ENCODE assay signal across 19 cellular contexts in the genomic region with DNA sequence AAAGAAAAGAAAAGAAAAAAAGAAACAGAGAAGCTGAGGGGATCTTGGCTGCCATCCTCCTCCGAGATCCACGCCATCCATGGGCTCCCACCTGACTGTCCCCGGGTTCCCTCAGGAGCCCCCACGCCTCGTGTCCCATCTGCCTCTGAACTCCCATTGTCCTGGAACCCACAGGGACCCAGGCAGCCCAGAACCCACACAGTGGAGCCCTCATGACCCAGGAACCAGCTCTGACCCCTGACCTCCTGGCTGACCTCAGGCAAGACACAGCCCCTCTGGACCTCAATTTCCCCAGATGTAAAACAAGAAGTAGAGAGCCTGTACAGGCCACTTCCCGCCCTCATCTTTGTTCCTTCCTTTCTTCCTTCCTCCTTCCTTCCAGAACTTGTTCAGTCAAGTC. TPM values are rescaled to one million over a fixed set of nuclear protein-coding genes. Genes with fewer than 3 reads are reported as not detected.
A peak's percentile ranks its signal among the peaks of the same experiment; 100 is the strongest.
DNase-seq lines count a peak whose midpoint lies in the region; ATAC-seq, FAIRE-seq and TF ChIP-seq lines count a peak whose summit lies in the region.
"Had no signal": no experiment of that assay in that cellular context is flagged by ENCODE, and none has a peak within 500 bp of the region (broad histone marks: within the 10 kb centered on the region; RNA-seq: fewer than 3 reads in every experiment).

No MANE protein-coding gene starts in this region.

- CTCF ChIA-PET in HepG2 (lab: Yijun Ruan, JAX; ENCODE audit: low intra/inter-chr PET ratio, low total read pairs) = no interaction called here

- H3K9me3 Mint-ChIP-seq in stimulated activated naive B cell treated with anti-CD40 and anti-IgM and Interleukin-4, amounts not matched to agents 10 μg/mL and 1 μg/mL and 100 μg/mL, for 72 hours = no peaks in the 10 kb centered on the region
- H3K9me3 Mint-ChIP-seq: stimulated activated memory B cell treated with anti-CD40 and anti-IgM and Interleukin-4, amounts not matched to agents 10 μg/mL and 1 μg/mL and 100 μg/mL, for 72 hours; T-helper 1 cell treated with Interleukin-12 subunit alpha and Interleukin-12 subunit beta and Interleukin-4 antibody, amounts not matched to agents 30 μg/mL and 1 μg/mL, for 36 hours had no signal

- 78% methylated on average over 1 of the region's 6 CpGs for WGBS in right lobe of liver (ENCODE audit: insufficient coverage, low coverage, low lambda C conversion rate, missing lambda C conversion rate)
- WGBS in HepG2 (ENCODE audit: low lambda C conversion rate) = 42% methylated on average over 6 of the region's 6 CpGs

- BruUV-seq in HepG2 (replicated peaks; lab: Mats Ljungman, UMichigan) = no TSS peak

- no peaks in the 10 kb centered on the region for H3K79me2 ChIP-seq in HepG2 (ENCODE audit: insufficient read depth, low read length)
- H3K79me2 ChIP-seq: hepatocyte had no signal

- no peak overlapping the region for H3K4me3 ChIP-seq in right lobe of liver
- H3K4me3 ChIP-seq in HepG2 (replicated peaks in 1 of 3; ENCODE audit: insufficient read depth in 1 of 3, low read depth in 2 of 3, low read length in 3 of 3) = no peak overlapping the region
- no peak overlapping the region for H3K4me3 ChIP-seq in lower lobe of right lung
- H3K4me3 ChIP-seq in uterus = no peak overlapping the region
- H3K4me3 ChIP-seq: hepatocyte, smooth muscle cell had no signal

- no peak for TF ChIP-seq RAD21 in HepG2 (CRISPR knock-in tag; IDR thresholded peaks at IDR 0.05)

- POLR2A ChIA-PET in HepG2 (lab: Yijun Ruan, JAX) = no interaction called here

- no peak for TF ChIP-seq EP300 in HepG2 (IDR thresholded peaks at IDR 0.05; ENCODE audit: low read depth in 2 of 2, low read length in 2 of 2)
- no peak for TF ChIP-seq EP300 in HepG2 (CRISPR knock-in tag; IDR thresholded peaks at IDR 0.05; ENCODE audit: borderline replicate concordance)

- H4K20me1 ChIP-seq in HepG2 (ENCODE audit: insufficient read depth, low read length) = no peaks in the 10 kb centered on the region

- peak; percentile 22 for DNase-seq in activated CD4-positive, CD25-positive, alpha-beta regulatory T cell treated with anti-CD3 and anti-CD28 coated beads, Interleukin-2, amount 50 U/mL, for 72 hours
- DNase-seq in right lobe of liver = peak; percentile 11 to 34 (median 20)
- no peak for DNase-seq in HepG2 (ENCODE audit: low spot score)
- peak; percentile 24 for DNase-seq in lower lobe of right lung
- DNase-seq in uterus = peak; percentile 3
- no peak for DNase-seq in stimulated activated naive B cell treated with anti-CD40 and anti-IgM and Interleukin-4, amounts not matched to agents 10 μg/mL and 1 μg/mL and 100 μg/mL, for 72 hours
- DNase-seq: DMS79 treated with DMSO at 0.1 percent for 48 hours; effector CD4-positive, alpha-beta T cell; kidney glomerular epithelial cell; NCI-H1436 had no signal

- no peak overlapping the region for H3K27ac Mint-ChIP-seq in stimulated activated naive B cell treated with anti-CD40 and anti-IgM and Interleukin-4, amounts not matched to agents 10 μg/mL and 1 μg/mL and 100 μg/mL, for 72 hours
- H3K27ac Mint-ChIP-seq: stimulated activated memory B cell treated with anti-CD40 and anti-IgM and Interleukin-4, amounts not matched to agents 10 μg/mL and 1 μg/mL and 100 μg/mL, for 72 hours; T-helper 1 cell treated with Interleukin-12 subunit alpha and Interleukin-12 subunit beta and Interleukin-4 antibody, amounts not matched to agents 30 μg/mL and 1 μg/mL, for 36 hours had no signal

- intact Hi-C loops in right lobe of liver (cut with DNase I) (no loop called here), HepG2 (cut with micrococcal nuclease; ENCODE audit: unreplicated experiment) (no loop called here), lower lobe of right lung (cut with DNase I) (no loop called here), uterus (cut with DNase I; ENCODE audit: low total_unique reads) (no loop called here)

- no peak overlapping the region for H3K4me2 ChIP-seq in HepG2 (ENCODE audit: low read depth, low read length)
- H3K4me2 ChIP-seq: hepatocyte, smooth muscle cell had no signal

- H3K27me3 Mint-ChIP-seq in stimulated activated naive B cell treated with anti-CD40 and anti-IgM and Interleukin-4, amounts not matched to agents 10 μg/mL and 1 μg/mL and 100 μg/mL, for 72 hours = peaks cover 29 to 53% of the 10 kb centered on the region in 2 donors

- H3K4me3 Mint-ChIP-seq in stimulated activated naive B cell treated with anti-CD40 and anti-IgM and Interleukin-4, amounts not matched to agents 10 μg/mL and 1 μg/mL and 100 μg/mL, for 72 hours = no peak overlapping the region
- H3K4me3 Mint-ChIP-seq: stimulated activated memory B cell treated with anti-CD40 and anti-IgM and Interleukin-4, amounts not matched to agents 10 μg/mL and 1 μg/mL and 100 μg/mL, for 72 hours; T-helper 1 cell treated with Interleukin-12 subunit alpha and Interleukin-12 subunit beta and Interleukin-4 antibody, amounts not matched to agents 30 μg/mL and 1 μg/mL, for 36 hours had no signal

- FAIRE-seq in HepG2 (lab: Jason Lieb, UNC) = no peak
- FAIRE-seq: HTR-8/SVneo had no signal

- TF ChIP-seq POLR2A in right lobe of liver (IDR thresholded peaks at IDR 0.05) (no peak), HepG2 (IDR thresholded peaks at IDR 0.05; ENCODE audit: insufficient read depth in 1 of 2, low read depth in 2 of 2, low read length in 2 of 2) (no peak), uterus (IDR thresholded peaks at IDR 0.05) (no peak)

- peaks cover 0 to 4% (median 0%) of the 10 kb centered on the region in 4 donors for H3K4me1 ChIP-seq in right lobe of liver
- H3K4me1 ChIP-seq in HepG2 (ENCODE audit: insufficient read depth, low read length) = no peaks in the 10 kb centered on the region
- H3K4me1 ChIP-seq in lower lobe of right lung = peaks cover 5% of the 10 kb centered on the region
- peaks cover 0 to 4% of the 10 kb centered on the region in 2 donors for H3K4me1 ChIP-seq in uterus

- TF ChIP-seq CTCF in right lobe of liver (IDR thresholded peaks at IDR 0.05) (no peak), HepG2 (CRISPR knock-in tag; IDR thresholded peaks at IDR 0.05) (no peak), lower lobe of right lung (IDR thresholded peaks at IDR 0.05) (no peak), uterus (IDR thresholded peaks at IDR 0.05) (no peak)

- H3K27me3 ChIP-seq in right lobe of liver (peaks cover 0 to 15% of the 10 kb centered on the region in 2 donors), HepG2 (ENCODE audit: control insufficient read depth in 1 of 2, insufficient read depth in 2 of 2, low read length in 2 of 2) (peaks cover 11 to 44% of the 10 kb centered on the region in 2 experiments; a peak in 4 of 5 replicates), lower lobe of right lung (ENCODE audit: low read depth) (peaks cover 33% of the 10 kb centered on the region), uterus (peaks cover 0 to 4% of the 10 kb centered on the region in 2 donors)

- H3K36me3 ChIP-seq in right lobe of liver (no peaks in the 10 kb centered on the region), HepG2 (replicated peaks in 1 of 2; ENCODE audit: control insufficient read depth in 1 of 2, insufficient read depth in 2 of 2, low read length in 2 of 2) (no peaks in the 10 kb centered on the region), lower lobe of right lung (no peaks in the 10 kb centered on the region), uterus (no peaks in the 10 kb centered on the region)

- no peak for ATAC-seq in activated CD4-positive, CD25-positive, alpha-beta regulatory T cell treated with anti-CD3 and anti-CD28 coated beads, Interleukin-2, amount 50 U/mL, for 24 hours
- ATAC-seq in right lobe of liver = no peak
- no peak for ATAC-seq in HepG2
- ATAC-seq in lower lobe of right lung = no peak
- ATAC-seq in stimulated activated naive B cell treated with anti-CD40 and anti-IgM and Interleukin-4, amounts not matched to agents 10 μg/mL and 1 μg/mL and 100 μg/mL, for 72 hours (replicated peaks) = no peak
- no peak for ATAC-seq in HG03571 (IDR thresholded peaks at IDR 0.05; ENCODE audit: unreplicated experiment)

- peaks cover 20% of the 10 kb centered on the region in 2 donors for H3K4me1 Mint-ChIP-seq in stimulated activated naive B cell treated with anti-CD40 and anti-IgM and Interleukin-4, amounts not matched to agents 10 μg/mL and 1 μg/mL and 100 μg/mL, for 72 hours

- no peak overlapping the region for H3K9ac ChIP-seq in HepG2 (ENCODE audit: insufficient read depth, low read depth, low read length)

- H3K27ac ChIP-seq in right lobe of liver = no peak overlapping the region
- no peak overlapping the region for H3K27ac ChIP-seq in HepG2 (ENCODE audit: extremely low read length, insufficient read depth, low read length)
- H3K27ac ChIP-seq in lower lobe of right lung = no peak overlapping the region
- H3K27ac ChIP-seq in uterus = no peak overlapping the region
- H3K27ac ChIP-seq: 22Rv1, hepatocyte had no signal

- no peaks in the 10 kb centered on the region for H3K9me3 ChIP-seq in right lobe of liver
- H3K9me3 ChIP-seq in HepG2 (ENCODE audit: low read length) = no peaks in the 10 kb centered on the region
- no peaks in the 10 kb centered on the region for H3K9me3 ChIP-seq in lower lobe of right lung
- no peaks in the 10 kb centered on the region for H3K9me3 ChIP-seq in uterus

- peaks cover 0 to 2% of the 10 kb centered on the region in 2 donors for H3K36me3 Mint-ChIP-seq in stimulated activated naive B cell treated with anti-CD40 and anti-IgM and Interleukin-4, amounts not matched to agents 10 μg/mL and 1 μg/mL and 100 μg/mL, for 72 hours
- H3K36me3 Mint-ChIP-seq: stimulated activated memory B cell treated with anti-CD40 and anti-IgM and Interleukin-4, amounts not matched to agents 10 μg/mL and 1 μg/mL and 100 μg/mL, for 72 hours had no signal

- in situ Hi-C loops in HepG2 (cut with HindIII; ENCODE audit: extremely low pct_ligation_motif_present, low pct_unique_long_range_greater_than_20kb) = no loop called here

- H2AFZ ChIP-seq in HepG2 (ENCODE audit: low read length) = no peak overlapping the region
- H2AFZ ChIP-seq: hepatocyte had no signal

RNA-seq across cellular contexts. Expression of a gene that starts 40.4 kb away (rescaled TPM):
- total RNA-seq in right lobe of liver = under 1 TPM; 0.05 to 0.30 (median 0.12) TPM
- 0.20 and 0.39 TPM in 2 replicates for total RNA-seq in HepG2 (2016; rRNA removed; fragmentation: Illumina TruSeq; extraction: Trizol)
- total RNA-seq in HepG2 (2016; cell fraction: cytosol; rRNA removed; fragmentation: Illumina TruSeq; extraction: Trizol; ENCODE audit: low read depth) = 0.61 TPM in 1 of 2 replicates, not detected in the other
- 0.11 and 0.51 TPM in 2 replicates for total RNA-seq in HepG2 (2016; cell fraction: insoluble cytoplasmic fraction; rRNA removed; fragmentation: Illumina TruSeq; extraction: Trizol)
- total RNA-seq in HepG2 (2016; cell fraction: membrane; rRNA removed; fragmentation: Illumina TruSeq; extraction: Trizol) = 0.28 and 0.45 TPM in 2 replicates
- total RNA-seq in HepG2 (2016; cell fraction: nucleus; rRNA removed; fragmentation: Illumina TruSeq; extraction: Trizol) = 0.31 TPM in 1 of 2 replicates, not detected in the other
- 0.14 and 0.41 TPM in 2 replicates for polyA plus RNA-seq in HepG2 (2011; rRNA removed)
- polyA plus RNA-seq in HepG2 (2011; cell fraction: cytosol; rRNA removed) = 0.23 and 0.33 TPM in 2 replicates
- polyA plus RNA-seq in HepG2 (2011; cell fraction: nucleus; rRNA removed) = 0.34 and 0.90 TPM in 2 replicates
- polyA plus RNA-seq in HepG2 (2012) = 0.04 and 0.09 TPM in 2 replicates
- polyA plus RNA-seq in HepG2 (2016; cell fraction: cytosol; fragmentation: Illumina TruSeq; extraction: Trizol; ENCODE audit: low read depth) = 0.08 and 0.25 TPM in 2 replicates
- polyA plus RNA-seq in HepG2 (2016; cell fraction: insoluble cytoplasmic fraction; fragmentation: Illumina TruSeq; extraction: Trizol; ENCODE audit: low read depth) = 0.42 and 0.59 TPM in 2 replicates
- 0.24 and 0.30 TPM in 2 replicates for polyA plus RNA-seq in HepG2 (2016; cell fraction: membrane; fragmentation: Illumina TruSeq; extraction: Trizol; ENCODE audit: low read depth)
- polyA plus RNA-seq in HepG2 (2016; cell fraction: nucleus; fragmentation: Illumina TruSeq; extraction: Trizol; ENCODE audit: insufficient read depth, low read depth) = 0.36 and 0.65 TPM in 2 replicates
- 0.10 and 0.72 TPM in 2 replicates for polyA minus RNA-seq in HepG2 (2011; rRNA and poly(A)+ RNA removed; ENCODE audit: low replicate concordance)
- polyA minus RNA-seq in HepG2 (2011; cell fraction: cytosol; rRNA and poly(A)+ RNA removed) = not detected in 2 replicates
- polyA minus RNA-seq in HepG2 (2011; cell fraction: nucleus; rRNA and poly(A)+ RNA removed) = 0.75 TPM in 1 of 2 replicates, not detected in the other
- total RNA-seq in lower lobe of right lung = 2.7 TPM
- 1 to 10 TPM in 2 of 4 donors, under 1 TPM in 1, not detected in 1; under 0.01 to 3.5 (median 2.8) TPM for total RNA-seq in uterus
- total RNA-seq: osteocyte had no signal

Comparison
In these comparisons a context has a peak if more than half of its experiments do, and no peak if none do; other contexts are left out.
1. DNase-seq: peak in activated CD4-positive, CD25-positive, alpha-beta regulatory T cell treated with anti-CD3 and anti-CD28 coated beads, Interleukin-2, amount 50 U/mL, for 72 hours (single experiment), right lobe of liver (3 of 3), lower lobe of right lung (single experiment) and uterus (2 of 2); none in HepG2 (single experiment) and stimulated activated naive B cell treated with anti-CD40 and anti-IgM and Interleukin-4, amounts not matched to agents 10 μg/mL and 1 μg/mL and 100 μg/mL, for 72 hours (single experiment).